34 cellular contexts compared by ENCODE assay signal in genomic region chrX:140501940-140502468, GRCh38. TPM values are rescaled to one million over a fixed set of nuclear protein-coding genes. Genes with fewer than 3 reads are reported as not detected.
A peak's percentile ranks its signal among the peaks of the same experiment; 100 is the strongest.
DNase-seq lines count a peak whose midpoint lies in the region; ATAC-seq and TF ChIP-seq lines count a peak whose summit lies in the region.
"Had no signal": no experiment of that assay in that cellular context is flagged by ENCODE, and none has a peak within 500 bp of the region (broad histone marks: within the 10 kb centered on the region; RNA-seq: fewer than 3 reads in every experiment).

No MANE protein-coding gene starts in this region.

- peaks cover 11% of the 10 kb centered on the region for H3K36me3 Mint-ChIP-seq in neural progenitor cell
- H3K36me3 Mint-ChIP-seq: activated naive CD8-positive, alpha-beta T cell; T-cell had no signal

- H3K4me2 ChIP-seq in PC-3 (ENCODE audit: low read length) (peak overlapping the region; percentile 54; the same call in 1 of the 2 replicates), hepatocyte (peak overlapping the region; percentile 78), neural progenitor cell (peak overlapping the region; percentile 82)

- H3K4me3 ChIP-seq in H7 (ENCODE audit: insufficient read depth, low read depth, low read length) (peak overlapping the region; percentile 54), PC-3 (ENCODE audit: low read length) (peak overlapping the region; percentile 43), hepatocyte (no peak overlapping the region), neural progenitor cell (peak overlapping the region; percentile 78)
- H3K4me3 ChIP-seq: ascending aorta, K562, lung, MG63, thoracic aorta had no signal

- no peak for TF ChIP-seq CTCF in PC-3 (conservative IDR thresholded peaks at IDR 0.05; ENCODE audit: low read depth, low read length)
- no peak for TF ChIP-seq CTCF in hepatocyte (IDR thresholded peaks at IDR 0.05; ENCODE audit: poor library complexity)
- no peak for TF ChIP-seq CTCF in neural progenitor cell (IDR thresholded peaks at IDR 0.05)
- no peak for TF ChIP-seq CTCF in omental fat pad (IDR thresholded peaks at IDR 0.05)

- no peaks in the 10 kb centered on the region for H3F3A ChIP-seq in PC-3 (ENCODE audit: low read length, unreplicated experiment)
- peaks cover 54% of the 10 kb centered on the region for H3F3A ChIP-seq in neural progenitor cell (ENCODE audit: low read depth)

- H3K27ac ChIP-seq in PC-3 (ENCODE audit: low read length) (no peak overlapping the region), hepatocyte (no peak overlapping the region), neural progenitor cell (peak overlapping the region; percentile 37)
- H3K27ac ChIP-seq: ascending aorta, esophagus muscularis mucosa, spleen, thoracic aorta had no signal

- no peak overlapping the region for H3K9ac ChIP-seq in PC-3 (ENCODE audit: low read length)
- no peak overlapping the region for H3K9ac ChIP-seq in neural progenitor cell

- H3K4me3 Mint-ChIP-seq in neural progenitor cell: peak overlapping the region; percentile 92
- H3K4me3 Mint-ChIP-seq: effector memory CD8-positive, alpha-beta T cell; HFFc6 had no signal

- POLR2A ChIA-PET in PC-3 (lab: Charles Lee; ENCODE audit: unreplicated experiment): no interaction called here

- peaks cover 73% of the 10 kb centered on the region for H3K27me3 ChIP-seq in H7 (ENCODE audit: control insufficient read depth, insufficient read depth, low read length)
- peaks cover 74% of the 10 kb centered on the region for H3K27me3 ChIP-seq in PC-3 (ENCODE audit: low read length)
- peaks cover 71% of the 10 kb centered on the region for H3K27me3 ChIP-seq in hepatocyte
- peaks cover 9% of the 10 kb centered on the region for H3K27me3 ChIP-seq in neural progenitor cell

- CTCF ChIA-PET in PC-3 (lab: Charles Lee): no interaction called here

- DNase-seq in H7 (peak; percentile 54), PC-3 (no peak), hepatocyte (ENCODE audit: low spot score) (no peak), neural progenitor cell (ENCODE audit: low spot score) (peak; percentile 66), omental fat pad (ENCODE audit: low spot score) (no peak), 8988T (no peak), Ammon's horn (ENCODE audit: low spot score) (no peak)
- no peak for DNase-seq in stimulated activated CD4-positive, alpha-beta T cell treated with anti-CD3 and anti-CD28 coated beads, Interleukin-2, amount 100 ng/mL, for 24 hours
- DNase-seq: activated CD4-positive, alpha-beta T cell treated with anti-CD3 and anti-CD28 coated beads, Interleukin-2, amount 50 U/mL, for 48 hours; activated CD8-positive, alpha-beta memory T cell treated with anti-CD3 and anti-CD28 coated beads, Interleukin-2, amount 50 U/mL, for 4 hours; effector memory CD8-positive, alpha-beta T cell; EL; foreskin melanocyte; HFFc6; kidney; MG63; NCI-H1417; NCI-H446 treated with DMSO at 0.1 percent for 48 hours; NK-92 treated with Interleukin-12 subunit alpha and Interleukin-12 subunit beta, amount 100 ng/mL, for 24 hours; occipital lobe; SIG-M5; spleen; stimulated activated CD4-positive, alpha-beta T cell treated with anti-CD3 and anti-CD28 coated beads, Interleukin-4, amount 100 ng/mL, for 4 hours; stimulated activated naive CD4-positive, alpha-beta T cell; T-cell had no signal

- no peaks in the 10 kb centered on the region; the same call in 1 of the 2 replicates for H3K36me3 ChIP-seq in H7 (replicated peaks; ENCODE audit: control insufficient read depth, insufficient read depth, low read length)
- no peaks in the 10 kb centered on the region for H3K36me3 ChIP-seq in PC-3 (ENCODE audit: low read depth, low read length)
- H3K36me3 ChIP-seq in hepatocyte (replicated peaks; ENCODE audit: insufficient read depth, low read depth): no peaks in the 10 kb centered on the region
- H3K36me3 ChIP-seq in neural progenitor cell: no peaks in the 10 kb centered on the region
- H3K36me3 ChIP-seq: ascending aorta, esophagus muscularis mucosa, MG63, spleen, thoracic aorta had no signal

- H3K9me2 ChIP-seq in PC-3 (replicated peaks; ENCODE audit: low read length): no peaks in the 10 kb centered on the region
- no peaks in the 10 kb centered on the region for H3K9me2 ChIP-seq in hepatocyte (replicated peaks; ENCODE audit: insufficient read depth)

- WGBS in hepatocyte (ENCODE audit: low lambda C conversion rate, missing lambda C conversion rate): 54% methylated on average over 14 of the region's 14 CpGs

- ATAC-seq in PC-3: no peak
- no peak for ATAC-seq in omental fat pad (ENCODE audit: low FRiP score)
- ATAC-seq: activated T-helper 17 cell treated with anti-CD3 and anti-CD28 coated beads, Interleukin-2, amount 50 U/mL, for 72 hours; effector memory CD8-positive, alpha-beta T cell; K562; Panc1; T-cell had no signal

- intact Hi-C loops in PC-3 (cut with micrococcal nuclease): loop anchor here (10.0 kb wide), 1 partner anchor 447 kb away; no protein-coding TSS in a partner anchor

- no peaks in the 10 kb centered on the region for H4K20me1 ChIP-seq in PC-3 (ENCODE audit: low read length)
- no peaks in the 10 kb centered on the region for H4K20me1 ChIP-seq in hepatocyte (ENCODE audit: insufficient read depth, poor library complexity, severe bottlenecking)
- peaks cover 9% of the 10 kb centered on the region for H4K20me1 ChIP-seq in neural progenitor cell (ENCODE audit: low read depth)

- H3K4me1 Mint-ChIP-seq in neural progenitor cell: peaks cover 42% of the 10 kb centered on the region
- H3K4me1 Mint-ChIP-seq: activated T-helper 17 cell treated with anti-CD3 and anti-CD28 coated beads, Interleukin-2, amount 50 U/mL, for 72 hours had no signal

- H3K27me3 Mint-ChIP-seq in neural progenitor cell (ENCODE audit: insufficient read depth, low read depth): peaks cover 28% of the 10 kb centered on the region

- peak overlapping the region; percentile 97 for H3K27ac Mint-ChIP-seq in neural progenitor cell
- H3K27ac Mint-ChIP-seq: activated naive CD8-positive, alpha-beta T cell; activated T-helper 17 cell treated with anti-CD3 and anti-CD28 coated beads, Interleukin-2, amount 50 U/mL, for 72 hours; effector memory CD8-positive, alpha-beta T cell; HFFc6; T-cell had no signal

- peaks cover 32% of the 10 kb centered on the region for H3K9me3 Mint-ChIP-seq in neural progenitor cell
- H3K9me3 Mint-ChIP-seq: activated T-helper 17 cell treated with anti-CD3 and anti-CD28 coated beads, Interleukin-2, amount 50 U/mL, for 72 hours; effector memory CD8-positive, alpha-beta T cell; T-cell had no signal

- H3K9me3 ChIP-seq in PC-3 (ENCODE audit: low read length) (no peaks in the 10 kb centered on the region), hepatocyte (ENCODE audit: low read depth) (no peaks in the 10 kb centered on the region), neural progenitor cell (ENCODE audit: low read depth) (no peaks in the 10 kb centered on the region)
- H3K9me3 ChIP-seq: ascending aorta, esophagus muscularis mucosa, MG63, thoracic aorta had no signal

- no TSS peak for BruUV-seq in PC-3 (replicated peaks; lab: Mats Ljungman, UMichigan)

- H3K79me2 ChIP-seq in PC-3 (ENCODE audit: low read length) (no peaks in the 10 kb centered on the region), hepatocyte (no peaks in the 10 kb centered on the region), neural progenitor cell (ENCODE audit: low read depth) (peaks cover 26% of the 10 kb centered on the region)

- H3K4me1 ChIP-seq in PC-3 (ENCODE audit: insufficient read depth, low read length) (peaks cover 4% of the 10 kb centered on the region; the same call in 1 of the 2 replicates), hepatocyte (ENCODE audit: insufficient read depth) (no peaks in the 10 kb centered on the region), neural progenitor cell (peaks cover 3% of the 10 kb centered on the region)
- H3K4me1 ChIP-seq: ascending aorta had no signal

- H2AFZ ChIP-seq in PC-3 (ENCODE audit: low read length) (0 out of 2 replicates have a peak overlapping the region, but pooled peaks have one; percentile 18), hepatocyte (no peak overlapping the region), neural progenitor cell (replicated peaks) (no peak overlapping the region)

RNA-seq across cellular contexts. Expression of gene SOX3, which starts 2.9 kb away (rescaled TPM):
- 3.9 and 6.8 TPM in 2 replicates for total RNA-seq in H7 (2014; rRNA removed; shearing (Covaris generic))
- not detected in 2 replicates for total RNA-seq in PC-3 (2014; rRNA removed)
- total RNA-seq in hepatocyte: not detected in 2 replicates
- polyA plus RNA-seq in hepatocyte: 0.54 TPM in 1 of 2 replicates, not detected in the other
- 20.4 and 38.7 TPM in 2 replicates for total RNA-seq in neural progenitor cell (ENCODE audit: low replicate concordance)
- not detected for total RNA-seq in omental fat pad
- total RNA-seq: activated T-helper 17 cell treated with anti-CD3 and anti-CD28 coated beads, Interleukin-2, amount 50 U/mL, for 72 hours; ascending aorta; esophagus muscularis mucosa; HFFc6; K562; kidney; spleen; T-cell; thoracic aorta had no signal
- polyA plus RNA-seq: CD14-positive monocyte, K562, lung had no signal

Comparison
In these comparisons a context has a peak if more than half of its experiments do, and no peak if none do; other contexts are left out.
1. DNase-seq: peak in H7 (single experiment) and neural progenitor cell (single experiment); none in PC-3 (single experiment), hepatocyte (single experiment), stimulated activated CD4-positive, alpha-beta T cell treated with anti-CD3 and anti-CD28 coated beads, Interleukin-2, amount 100 ng/mL, for 24 hours (0 of 2), omental fat pad (single experiment), 8988T (single experiment) and Ammon's horn (single experiment).
2. Peak in every context shown above with its lines, with median percentiles within 50 percentile points of each other: H3K4me2 ChIP-seq.